7 cellular contexts compared by ENCODE assay signal in genomic region chr18:8608795-8609673, GRCh38. TPM values are rescaled to one million over a fixed set of nuclear protein-coding genes. Genes with fewer than 3 reads are reported as not detected.
DNase-seq lines count a peak whose midpoint lies in the region; ATAC-seq and TF ChIP-seq lines count a peak whose summit lies in the region.

A gene with protein sequence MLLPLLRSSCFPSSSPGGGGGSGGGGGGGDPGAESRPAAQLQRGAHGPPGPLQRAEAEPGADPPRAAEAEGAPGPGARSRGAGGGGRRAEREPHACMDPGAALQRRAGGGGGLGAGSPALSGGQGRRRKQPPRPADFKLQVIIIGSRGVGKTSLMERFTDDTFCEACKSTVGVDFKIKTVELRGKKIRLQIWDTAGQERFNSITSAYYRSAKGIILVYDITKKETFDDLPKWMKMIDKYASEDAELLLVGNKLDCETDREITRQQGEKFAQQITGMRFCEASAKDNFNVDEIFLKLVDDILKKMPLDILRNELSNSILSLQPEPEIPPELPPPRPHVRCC (plus strand): TSS chr18:8609437. CDS start chr18:8609440, 3 bp downstream.

- H3K36me3 ChIP-seq in iPS-18a (ENCODE audit: control insufficient read depth, low read depth, low read length): peaks cover 4% of the 10 kb centered on the region
- H3K36me3 ChIP-seq in skeletal muscle satellite cell (ENCODE audit: insufficient read depth, low read length): peaks cover 7% of the 10 kb centered on the region

- H3K9me3 Mint-ChIP-seq in brain: peaks cover 0 to 2% (median 0%) of the 10 kb centered on the region in 5 experiments

- H3K9ac ChIP-seq in iPS-18a (ENCODE audit: low read length): peak within 1 kb of the TSS; percentile 73
- peak within 1 kb of the TSS; percentile 93 for H3K9ac ChIP-seq in skeletal muscle satellite cell (ENCODE audit: low read depth, low read length)

- DNase-seq in NCI-H2107 (lab: John Stamatoyannopoulos, UW): peak; percentile 18
- DNase-seq in UCSD-AML1 (lab: John Stamatoyannopoulos, UW; ENCODE audit: unreplicated experiment): peak; percentile 87

- H3K27me3 Mint-ChIP-seq in brain: peaks cover 17% of the 10 kb centered on the region

- H3K4me1 ChIP-seq in iPS-18a (ENCODE audit: control insufficient read depth, low read depth, low read length): peaks cover 41% of the 10 kb centered on the region
- H3K4me1 ChIP-seq in skeletal muscle satellite cell (ENCODE audit: control insufficient read depth, insufficient read depth, low read length): peaks cover 27% of the 10 kb centered on the region

- H3K4me2 ChIP-seq in skeletal muscle satellite cell (ENCODE audit: low read length): peak within 1 kb of the TSS; percentile 90

- peak within 1 kb of the TSS; percentile 80 to 90 (median 86) for H3K27ac Mint-ChIP-seq in brain

- H3K27ac ChIP-seq in iPS-18a (ENCODE audit: low read length): no peak within 1 kb of the TSS

- H3K36me3 Mint-ChIP-seq in brain: peaks cover 10% of the 10 kb centered on the region

- peak; percentile 77 for TF ChIP-seq POLR2A in GM18505 (IDR thresholded peaks at IDR 0.05; ENCODE audit: borderline replicate concordance, extremely low read depth, insufficient read depth, insufficient read length)

- no peaks in the 10 kb centered on the region for H3K9me3 ChIP-seq in iPS-18a (ENCODE audit: control insufficient read depth, low read depth, low read length)
- no peaks in the 10 kb centered on the region for H3K9me3 ChIP-seq in skeletal muscle satellite cell (replicated peaks; ENCODE audit: low read length)

- peak; percentile 43 to 70 for TF ChIP-seq CTCF in brain (conservative IDR thresholded peaks at IDR 0.05)

- peaks cover 9% of the 10 kb centered on the region for H3K27me3 ChIP-seq in iPS-18a (ENCODE audit: control insufficient read depth, insufficient read depth, low read length)
- no peaks in the 10 kb centered on the region for H3K27me3 ChIP-seq in skeletal muscle satellite cell (ENCODE audit: control insufficient read depth, insufficient read depth, low read length)

- ATAC-seq in GM18505 (IDR thresholded peaks at IDR 0.05; ENCODE audit: unreplicated experiment): peak; percentile 71
- peak; percentile 61 for ATAC-seq in HG02973 (IDR thresholded peaks at IDR 0.05; ENCODE audit: unreplicated experiment)

- peak within 1 kb of the TSS; percentile 93 for H3K4me3 ChIP-seq in iPS-18a (ENCODE audit: low read length)
- peak within 1 kb of the TSS; percentile 90 for H3K4me3 ChIP-seq in skeletal muscle satellite cell (ENCODE audit: low read length)

- peak within 1 kb of the TSS; percentile 81 to 97 (median 91) for H3K4me3 Mint-ChIP-seq in brain

- peaks cover 57% of the 10 kb centered on the region for H3K4me1 Mint-ChIP-seq in brain

RNA-seq across cellular contexts. Expression of the gene that starts here (rescaled TPM):
- 15.1 TPM for polyA plus RNA-seq in brain (ENCODE audit: insufficient read depth, low read depth, low replicate concordance)
- total RNA-seq in skeletal muscle satellite cell (2012; rRNA removed): 39.5 and 40.2 TPM in 2 replicates
